In the genomic region with DNA sequence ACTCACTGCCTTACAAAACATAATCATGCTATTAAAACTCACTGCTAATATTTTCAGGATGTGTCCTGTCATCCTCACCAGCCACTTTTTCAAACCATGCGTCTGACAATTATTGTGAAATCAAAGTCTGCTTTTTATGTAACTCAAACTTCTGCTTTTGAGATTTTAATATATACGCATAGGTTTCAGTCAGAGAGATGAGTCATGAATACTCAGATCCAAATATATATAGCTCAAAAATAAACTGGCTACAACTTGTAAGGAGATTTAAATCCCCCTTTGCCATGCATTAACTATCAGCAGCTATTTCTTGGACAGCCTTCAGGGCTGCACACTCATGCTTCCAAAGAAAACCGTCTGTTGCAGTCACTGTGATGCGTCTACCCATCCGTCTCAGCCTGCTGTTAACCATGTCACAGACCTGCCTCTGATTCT, we compare ENCODE assay signal across 19 cellular contexts. TPM values are rescaled to one million over a fixed set of nuclear protein-coding genes. Genes with fewer than 3 reads are reported as not detected.
A peak's percentile ranks its signal among the peaks of the same experiment; 100 is the strongest.
DNase-seq lines count a peak whose midpoint lies in the region; ATAC-seq, FAIRE-seq and TF ChIP-seq lines count a peak whose summit lies in the region.
"Had no signal": no experiment of that assay in that cellular context is flagged by ENCODE, and none has a peak within 500 bp of the region (broad histone marks: within the 10 kb centered on the region; RNA-seq: fewer than 3 reads in every experiment).

No MANE protein-coding gene starts in this region.

- H3K9me3 ChIP-seq in naive thymus-derived CD4-positive, alpha-beta T cell (ENCODE audit: control insufficient read depth in 2 of 3, low read length in 3 of 3), result no peaks in the 10 kb centered on the region
- no peaks in the 10 kb centered on the region for H3K9me3 ChIP-seq in hepatocyte (ENCODE audit: low read depth)

- peak; percentile 63 for ATAC-seq in naive thymus-derived CD4-positive, alpha-beta T cell
- ATAC-seq in HG03460 (IDR thresholded peaks at IDR 0.05; ENCODE audit: unreplicated experiment), result no peak
- ATAC-seq: effector memory CD8-positive, alpha-beta T cell; right cardiac atrium had no signal

- no peaks in the 10 kb centered on the region for H3K4me1 ChIP-seq in naive thymus-derived CD4-positive, alpha-beta T cell (ENCODE audit: control insufficient read depth in 2 of 2, insufficient read depth in 2 of 2, low read length in 2 of 2)
- H3K4me1 ChIP-seq in hepatocyte (ENCODE audit: insufficient read depth), result no peaks in the 10 kb centered on the region
- H3K4me1 ChIP-seq: stomach had no signal

- H3K36me3 ChIP-seq in bronchial epithelial cell (ENCODE audit: control insufficient read depth, insufficient read depth, low read length) (no peaks in the 10 kb centered on the region), hepatocyte (replicated peaks; ENCODE audit: insufficient read depth, low read depth) (no peaks in the 10 kb centered on the region)
- H3K36me3 ChIP-seq in naive thymus-derived CD4-positive, alpha-beta T cell (ENCODE audit: control insufficient read depth in 2 of 3, insufficient read depth in 3 of 3, low read length in 3 of 3), result no peaks in the 10 kb centered on the region
- H3K36me3 ChIP-seq: stomach had no signal

- CTCF ChIA-PET in naive thymus-derived CD4-positive, alpha-beta T cell (lab: Charles Lee), result no interaction called here

- peak overlapping the region; percentile 70 to 82 for H3K4me3 Mint-ChIP-seq in CD14-positive monocyte
- H3K4me3 Mint-ChIP-seq in naive thymus-derived CD4-positive, alpha-beta T cell, result no peak overlapping the region
- H3K4me3 Mint-ChIP-seq: effector memory CD8-positive, alpha-beta T cell; IgD-negative memory B cell had no signal

- no peak overlapping the region for H2AFZ ChIP-seq in hepatocyte

- no peak overlapping the region for H3K4me3 ChIP-seq in bronchial epithelial cell (ENCODE audit: low read depth, low read length)
- H3K4me3 ChIP-seq in naive thymus-derived CD4-positive, alpha-beta T cell (ENCODE audit: low read length), result no peak overlapping the region
- H3K4me3 ChIP-seq in hepatocyte, result no peak overlapping the region
- H3K4me3 ChIP-seq: stomach had no signal

- H3K27me3 Mint-ChIP-seq in CD14-positive monocyte (ENCODE audit: low read depth in 3 of 3), result peaks cover 0 to 2% (median 0%) of the 10 kb centered on the region in 3 donors
- peaks cover 5 to 11% (median 8%) of the 10 kb centered on the region in 5 donors for H3K27me3 Mint-ChIP-seq in naive thymus-derived CD4-positive, alpha-beta T cell

- peaks cover 4 to 13% (median 6%) of the 10 kb centered on the region in 7 donors for H3K9me3 Mint-ChIP-seq in CD14-positive monocyte
- peaks cover 0 to 2% (median 0%) of the 10 kb centered on the region in 11 donors for H3K9me3 Mint-ChIP-seq in naive thymus-derived CD4-positive, alpha-beta T cell
- H3K9me3 Mint-ChIP-seq: effector memory CD8-positive, alpha-beta T cell; IgD-negative memory B cell had no signal

- H4K20me1 ChIP-seq in hepatocyte (ENCODE audit: insufficient read depth, poor library complexity, severe bottlenecking), result no peaks in the 10 kb centered on the region

- POLR2A ChIA-PET in naive thymus-derived CD4-positive, alpha-beta T cell (lab: Charles Lee), result no interaction called here

- H3K36me3 Mint-ChIP-seq in CD14-positive monocyte, result no peaks in the 10 kb centered on the region
- H3K36me3 Mint-ChIP-seq in naive thymus-derived CD4-positive, alpha-beta T cell, result no peaks in the 10 kb centered on the region
- H3K36me3 Mint-ChIP-seq: IgD-negative memory B cell had no signal

- 37% methylated on average over 5 of the region's 5 CpGs for WGBS in hepatocyte (ENCODE audit: low lambda C conversion rate, missing lambda C conversion rate)

- no peak for FAIRE-seq in bronchial epithelial cell (lab: Jason Lieb, UNC)

- peaks cover 28% of the 10 kb centered on the region for H3K4me1 Mint-ChIP-seq in CD14-positive monocyte
- no peaks in the 10 kb centered on the region for H3K4me1 Mint-ChIP-seq in naive thymus-derived CD4-positive, alpha-beta T cell
- H3K4me1 Mint-ChIP-seq: IgD-negative memory B cell had no signal

- intact Hi-C loops in CD14-positive monocyte (cut with micrococcal nuclease), result loop anchor here in 1 of 2 donors (10.0 kb wide), 1 partner anchor 1032 kb away; no protein-coding TSS in a partner anchor
- intact Hi-C loops in naive thymus-derived CD4-positive, alpha-beta T cell (cut with micrococcal nuclease), result no loop called here

- peak overlapping the region; percentile 93 to 97 (median 95) for H3K27ac Mint-ChIP-seq in CD14-positive monocyte
- no peak overlapping the region for H3K27ac Mint-ChIP-seq in naive thymus-derived CD4-positive, alpha-beta T cell
- H3K27ac Mint-ChIP-seq: effector memory CD8-positive, alpha-beta T cell; IgD-negative memory B cell had no signal

- H3K27me3 ChIP-seq in bronchial epithelial cell (ENCODE audit: control insufficient read depth, insufficient read depth, low read length), result no peaks in the 10 kb centered on the region
- no peaks in the 10 kb centered on the region for H3K27me3 ChIP-seq in naive thymus-derived CD4-positive, alpha-beta T cell (ENCODE audit: control insufficient read depth in 2 of 2, insufficient read depth in 2 of 2, low read length in 2 of 2)
- H3K27me3 ChIP-seq in hepatocyte, result no peaks in the 10 kb centered on the region

- DNase-seq in CD14-positive monocyte (ENCODE audit: low spot score) (no peak), NOMO-1 (lab: John Stamatoyannopoulos, UW; ENCODE audit: unreplicated experiment in 2 of 2) (peak; percentile 58 to 97), bronchial epithelial cell (ENCODE audit: low read depth) (peak; percentile 48), NCI-H146 (lab: John Stamatoyannopoulos, UW) (no peak), hepatocyte (ENCODE audit: low spot score) (no peak)
- DNase-seq in naive thymus-derived CD4-positive, alpha-beta T cell, result no peak
- no peak for DNase-seq in activated CD4-positive, CD25-positive, alpha-beta regulatory T cell treated with anti-CD3 and anti-CD28 coated beads, Interleukin-2, amount 50 U/mL, for 72 hours
- DNase-seq: activated CD4-positive, alpha-beta T cell treated with anti-CD3 and anti-CD28 coated beads for 48 hours; activated gamma-delta T cell treated with Interleukin-2 at 50 U/mL for 16 hours; effector memory CD8-positive, alpha-beta T cell; EL; kidney glomerular epithelial cell; midbrain; right cardiac atrium; SHP77 treated with DMSO at 0.1 percent for 48 hours; stomach; T-helper 9 cell had no signal

- no peaks in the 10 kb centered on the region for H3K79me2 ChIP-seq in hepatocyte

- H3K27ac ChIP-seq in naive thymus-derived CD4-positive, alpha-beta T cell (ENCODE audit: low read depth, low read length), result no peak overlapping the region
- H3K27ac ChIP-seq in hepatocyte, result no peak overlapping the region
- H3K27ac ChIP-seq: stomach had no signal

- no peak overlapping the region for H3K4me2 ChIP-seq in hepatocyte

- TF ChIP-seq CTCF in CD14-positive monocyte (IDR thresholded peaks at IDR 0.05) (no peak), bronchial epithelial cell (IDR thresholded peaks at IDR 0.05; ENCODE audit: insufficient read depth, low read length, severe bottlenecking) (no peak), hepatocyte (IDR thresholded peaks at IDR 0.05; ENCODE audit: poor library complexity) (no peak)

- no peaks in the 10 kb centered on the region for H3K9me2 ChIP-seq in hepatocyte (replicated peaks; ENCODE audit: insufficient read depth)

RNA-seq across cellular contexts. Expression of gene SGCG, which starts 34.0 kb away (rescaled TPM):
- polyA plus RNA-seq in CD14-positive monocyte, result not detected
- total RNA-seq in bronchial epithelial cell, result 1.2 and 2.1 TPM in 2 replicates
- total RNA-seq in naive thymus-derived CD4-positive, alpha-beta T cell, result not detected
- polyA plus RNA-seq in naive thymus-derived CD4-positive, alpha-beta T cell, result not detected
- 3.1 and 4.1 TPM in 2 replicates for total RNA-seq in hepatocyte
- polyA plus RNA-seq in hepatocyte, result 2.7 and 4.3 TPM in 2 replicates
- polyA plus RNA-seq: IgD-negative memory B cell had no signal

Comparison
In these comparisons a context has a peak if more than half of its experiments do, and no peak if none do; other contexts are left out.
1. DNase-seq: peak in NOMO-1 (2 of 2) and bronchial epithelial cell (single experiment); none in CD14-positive monocyte (single experiment), naive thymus-derived CD4-positive, alpha-beta T cell (0 of 9), activated CD4-positive, CD25-positive, alpha-beta regulatory T cell treated with anti-CD3 and anti-CD28 coated beads, Interleukin-2, amount 50 U/mL, for 72 hours (single experiment), NCI-H146 (single experiment) and hepatocyte (single experiment).
2. H3K27ac Mint-ChIP-seq: peak in CD14-positive monocyte (7 of 7); none in naive thymus-derived CD4-positive, alpha-beta T cell (0 of 9).
3. H3K4me3 Mint-ChIP-seq: peak in CD14-positive monocyte (2 of 2); none in naive thymus-derived CD4-positive, alpha-beta T cell (0 of 10).